ENCODE assay signal across 24 cellular contexts in the genomic region with DNA sequence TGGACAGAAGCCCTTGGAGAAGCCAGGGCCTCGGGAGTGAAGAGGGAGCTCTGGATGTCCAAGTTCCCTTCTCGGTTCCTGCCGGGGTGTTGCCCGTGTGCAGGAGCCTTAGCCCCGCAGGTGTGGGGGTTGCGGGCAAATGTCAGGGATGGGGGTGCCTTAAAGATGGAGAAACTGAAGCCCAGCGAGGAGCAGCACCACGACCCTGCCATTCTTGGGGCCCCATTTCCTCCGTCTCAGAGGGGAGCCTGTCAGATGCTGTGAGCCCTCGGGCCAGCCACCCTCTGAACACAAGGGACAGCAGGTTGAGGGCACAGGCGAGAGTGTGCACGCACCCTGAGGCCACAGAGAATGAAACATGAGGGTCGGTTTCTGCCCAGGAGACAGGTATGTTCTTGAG. TPM values are rescaled to one million over a fixed set of nuclear protein-coding genes. Genes with fewer than 3 reads are reported as not detected.
DNase-seq lines count a peak whose midpoint lies in the region; ATAC-seq and TF ChIP-seq lines count a peak whose summit lies in the region.
"Had no signal": no experiment of that assay in that cellular context is flagged by ENCODE, and none has a peak within 500 bp of the region (broad histone marks: within the 10 kb centered on the region; RNA-seq: fewer than 3 reads in every experiment).

No MANE protein-coding gene starts in this region.

- peaks cover 5% of the 10 kb centered on the region for H3K27me3 Mint-ChIP-seq in activated naive CD8-positive, alpha-beta T cell treated with anti-CD3 and anti-CD28 coated beads for 36 hours

- no peak overlapping the region for H3K27ac Mint-ChIP-seq in activated naive CD8-positive, alpha-beta T cell treated with anti-CD3 and anti-CD28 coated beads for 36 hours
- H3K27ac Mint-ChIP-seq: activated T-helper 2 cell treated with anti-CD3 and anti-CD28 coated beads, Interferon-gamma antibody, Interleukin-2, Interleukin-4, amounts not matched to agents 10 μg/mL and 5 μg/mL and 100 μg/mL, durations not matched to agents 14 hours and 24 hours and 36 hours had no signal

- H3K9me3 Mint-ChIP-seq in activated naive CD8-positive, alpha-beta T cell treated with anti-CD3 and anti-CD28 coated beads for 36 hours, result no peaks in the 10 kb centered on the region
- H3K9me3 Mint-ChIP-seq: activated T-helper 2 cell treated with anti-CD3 and anti-CD28 coated beads, Interferon-gamma antibody, Interleukin-2, Interleukin-4, amounts not matched to agents 10 μg/mL and 5 μg/mL and 100 μg/mL, durations not matched to agents 14 hours and 24 hours and 36 hours; central memory CD8-positive, alpha-beta T cell; WTC11 had no signal

- H3K36me3 ChIP-seq in gastroesophageal sphincter (peaks cover 0 to 5% of the 10 kb centered on the region in 2 donors), osteoblast (ENCODE audit: insufficient read depth, low read length) (no peaks in the 10 kb centered on the region), transverse colon (no peaks in the 10 kb centered on the region)

- peak; percentile 45 for DNase-seq in Right ventricle myocardium inferior (ENCODE audit: missing footprints)
- no peak for DNase-seq in left cardiac atrium
- peak; percentile 35 for DNase-seq in osteoblast (ENCODE audit: insufficient read length, low spot score, missing footprints)
- DNase-seq in transverse colon, result no peak
- no peak for DNase-seq in AG08396 (ENCODE audit: low spot score)
- no peak for DNase-seq in activated naive CD8-positive, alpha-beta T cell treated with anti-CD3 and anti-CD28 coated beads for 36 hours
- DNase-seq in HPDE6-E6E7 (ENCODE audit: extremely low spot score), result no peak
- DNase-seq: C1 segment of cervical spinal cord; effector memory CD4-positive, alpha-beta T cell; NCI-H748 treated with DMSO at 0.1 percent for 48 hours had no signal

- H3K79me2 ChIP-seq in osteoblast (ENCODE audit: insufficient read depth, low read length), result peaks cover 93% of the 10 kb centered on the region
- H3K79me2 ChIP-seq: parathyroid adenoma had no signal

- H3K36me3 Mint-ChIP-seq in activated naive CD8-positive, alpha-beta T cell treated with anti-CD3 and anti-CD28 coated beads for 36 hours, result peaks cover 2% of the 10 kb centered on the region
- H3K36me3 Mint-ChIP-seq: WTC11 had no signal

- H3K4me1 ChIP-seq in gastroesophageal sphincter (peaks cover 0 to 100% (median 61%) of the 10 kb centered on the region in 3 donors), osteoblast (ENCODE audit: insufficient read depth, low read length) (peaks cover 50% of the 10 kb centered on the region), transverse colon (peaks cover 45 to 86% (median 64%) of the 10 kb centered on the region in 4 donors)

- 44 to 83% methylated on average over 1 to 2 of the region's 13 CpGs for WGBS in gastroesophageal sphincter (ENCODE audit: low coverage in 1 of 2), 2 donors
- WGBS in transverse colon (ENCODE audit: low coverage in 1 of 2), 2 donors, result 85 to 90% methylated on average over 7 to 13 of the region's 13 CpGs

- H3K27ac ChIP-seq in gastroesophageal sphincter (peak overlapping the region; percentile 58 to 95 (median 94)), osteoblast (ENCODE audit: low read depth, low read length) (no peak overlapping the region), transverse colon (peak overlapping the region; percentile 26 to 87 (median 85))
- H3K27ac ChIP-seq: KMS-11, parathyroid adenoma, testis had no signal

- TF ChIP-seq POLR2A in gastroesophageal sphincter (IDR thresholded peaks at IDR 0.05) (no peak), transverse colon (IDR thresholded peaks at IDR 0.05) (no peak)

- peaks cover 53% of the 10 kb centered on the region for H4K20me1 ChIP-seq in osteoblast (ENCODE audit: insufficient read depth, low read length)

- H3K4me3 ChIP-seq in gastroesophageal sphincter (no peak overlapping the region), osteoblast (ENCODE audit: insufficient read depth, low read length) (no peak overlapping the region), transverse colon (no peak overlapping the region)
- H3K4me3 ChIP-seq: testis had no signal

- in situ Hi-C loops in transverse colon (cut with MboI; ENCODE audit: low pct_ligation_motif_present in 1 of 4, low pct_unique_long_range_greater_than_20kb in 1 of 4, low sequenced_read_pairs in 3 of 4), result no loop called here

- no peak overlapping the region for H2AFZ ChIP-seq in osteoblast (ENCODE audit: low read length)
- H2AFZ ChIP-seq: parathyroid adenoma had no signal

- H3K4me1 Mint-ChIP-seq in activated naive CD8-positive, alpha-beta T cell treated with anti-CD3 and anti-CD28 coated beads for 36 hours, result peaks cover 25% of the 10 kb centered on the region

- no peak for TF ChIP-seq CTCF in gastroesophageal sphincter (IDR thresholded peaks at IDR 0.05)
- TF ChIP-seq CTCF in osteoblast (IDR thresholded peaks at IDR 0.05; ENCODE audit: extremely low read depth, low read depth, low read length), result no peak
- TF ChIP-seq CTCF in transverse colon (IDR thresholded peaks at IDR 0.05), result no peak

- H3K9me3 ChIP-seq in gastroesophageal sphincter (no peaks in the 10 kb centered on the region), osteoblast (ENCODE audit: low read depth, low read length) (no peaks in the 10 kb centered on the region), transverse colon (no peaks in the 10 kb centered on the region)
- H3K9me3 ChIP-seq: testis had no signal

- no peaks in the 10 kb centered on the region for H3K27me3 ChIP-seq in gastroesophageal sphincter
- no peaks in the 10 kb centered on the region for H3K27me3 ChIP-seq in osteoblast (ENCODE audit: insufficient read depth, low read length)
- H3K27me3 ChIP-seq in transverse colon, result no peaks in the 10 kb centered on the region
- H3K27me3 ChIP-seq: testis had no signal

- H3K4me3 Mint-ChIP-seq in activated naive CD8-positive, alpha-beta T cell treated with anti-CD3 and anti-CD28 coated beads for 36 hours, result no peak overlapping the region

- H3K4me2 ChIP-seq in osteoblast (ENCODE audit: insufficient read depth, low read length), result no peak overlapping the region
- H3K4me2 ChIP-seq: KMS-11 had no signal

- ATAC-seq in Right ventricle myocardium inferior (no peak), left cardiac atrium (no peak), gastroesophageal sphincter (no peak)
- ATAC-seq: HCT116, WTC11 had no signal

- TF ChIP-seq EP300 in gastroesophageal sphincter (IDR thresholded peaks at IDR 0.05) (no peak), transverse colon (IDR thresholded peaks at IDR 0.05; ENCODE audit: low read depth) (no peak)

- intact Hi-C loops in Right ventricle myocardium inferior (cut with DNase I), result no loop called here
- intact Hi-C loops in left cardiac atrium (cut with DNase I), result no loop called here
- intact Hi-C loops in transverse colon (cut with DNase I; ENCODE audit: low total_unique reads), result no loop called here

RNA-seq across cellular contexts. Expression of a gene that starts 6.3 kb away (rescaled TPM):
- total RNA-seq in Right ventricle myocardium inferior (18.4 TPM), left cardiac atrium (10 to 100 TPM; 17.3 to 21.0 TPM), gastroesophageal sphincter (10 to 100 TPM; 39.9 to 94.0 (median 66.4) TPM), osteoblast (46.0 and 49.9 TPM in 2 replicates), transverse colon (100 to 1,000 TPM in 2 of 4 donors, 10 to 100 TPM in 2; 37.3 to 211 (median 105) TPM)
- 1 to 10 TPM; 6.6 to 7.3 TPM for total RNA-seq in activated naive CD8-positive, alpha-beta T cell treated with anti-CD3 and anti-CD28 coated beads for 36 hours

RNA-seq across cellular contexts. Expression of a gene that starts 59.8 kb away (rescaled TPM):
- total RNA-seq in Right ventricle myocardium inferior (not detected), left cardiac atrium (not detected), gastroesophageal sphincter (not detected), osteoblast (not detected in 2 replicates), transverse colon (not detected)
- total RNA-seq in activated naive CD8-positive, alpha-beta T cell treated with anti-CD3 and anti-CD28 coated beads for 36 hours, result not detected
- total RNA-seq: A172; activated CD8-positive, alpha-beta memory T cell treated with anti-CD3 and anti-CD28 coated beads for 36 hours; activated T-helper 2 cell treated with anti-CD3 and anti-CD28 coated beads, Interferon-gamma antibody, Interleukin-2, Interleukin-4, amounts not matched to agents 10 μg/mL and 5 μg/mL and 100 μg/mL, durations not matched to agents 14 hours and 24 hours and 36 hours; G401; mononuclear cell; SK-MEL-5; T-helper 2 cell treated with Interferon-gamma antibody and Interleukin-4, amounts not matched to agents 100 ng/mL and 5 ng/mL, for 36 hours; WTC11 had no signal

Comparison
In these comparisons a context has a peak if more than half of its experiments do, and no peak if none do; other contexts are left out.
1. DNase-seq: peak in Right ventricle myocardium inferior (single experiment) and osteoblast (single experiment); none in left cardiac atrium (single experiment), transverse colon (single experiment), AG08396 (single experiment), activated naive CD8-positive, alpha-beta T cell treated with anti-CD3 and anti-CD28 coated beads for 36 hours (single experiment) and HPDE6-E6E7 (single experiment).